ENCODE assay signal across 1 cellular context in the genomic region with DNA sequence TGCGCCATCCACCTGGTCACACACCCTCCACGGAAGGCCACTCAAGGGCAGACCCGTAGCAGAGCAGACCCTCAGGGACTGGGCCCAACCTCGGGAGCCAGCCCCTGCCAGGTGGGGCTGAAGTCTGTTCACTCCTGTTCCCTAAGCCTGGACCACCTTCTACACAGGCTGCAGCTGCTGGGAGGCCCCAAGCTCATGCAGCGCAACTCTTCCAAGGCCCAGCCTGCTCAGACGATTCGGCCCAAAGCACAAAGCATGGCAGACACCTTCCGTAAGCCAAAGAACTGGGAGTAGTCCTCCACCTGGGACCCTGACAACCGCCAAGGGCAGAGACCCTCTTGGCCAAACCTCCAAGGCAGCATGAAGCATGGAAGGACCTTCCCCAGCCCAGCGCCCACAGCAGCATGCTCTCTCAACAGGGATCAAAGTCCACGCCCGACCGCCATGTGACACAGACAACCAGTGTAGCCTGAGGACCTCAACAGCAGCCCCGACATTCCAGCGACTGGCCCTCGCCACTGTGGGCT.
TF ChIP-seq lines count a peak whose summit lies in the region.

No MANE protein-coding gene starts in this region.

TF ChIP-seq in K562, 482 proteins besides CTCF, POLR2A, EP300 and RAD21 (continued from another document):
- TF ChIP-seq TAF9B (IDR thresholded peaks at IDR 0.05; ENCODE audit: partially characterized antibody) (no peak), EWSR1 (IDR thresholded peaks at IDR 0.05; ENCODE audit: borderline replicate concordance, low read depth, partially characterized antibody) (no peak), CHD2 (IDR thresholded peaks at IDR 0.05; ENCODE audit: low read depth, low read length) (no peak), ZNF785 (CRISPR knock-in tag; IDR thresholded peaks at IDR 0.05) (no peak), GABPA (tag; conservative IDR thresholded peaks at IDR 0.05; ENCODE audit: low read depth) (no peak), ZNF511 (CRISPR knock-in tag; IDR thresholded peaks at IDR 0.05) (0 out of 2 replicates have a peak, but pooled peaks have one; percentile 33), MCM3 (IDR thresholded peaks at IDR 0.05) (0 out of 2 replicates have a peak, but pooled peaks have one; percentile 36), ZNF518B (CRISPR knock-in tag; IDR thresholded peaks at IDR 0.05) (no peak), HDAC1 (IDR thresholded peaks at IDR 0.05) (no peak), MCM2 (IDR thresholded peaks at IDR 0.05; ENCODE audit: low read depth) (no peak)
